Comparison of ENCODE assay signal across 8 cellular contexts in the genomic region with DNA sequence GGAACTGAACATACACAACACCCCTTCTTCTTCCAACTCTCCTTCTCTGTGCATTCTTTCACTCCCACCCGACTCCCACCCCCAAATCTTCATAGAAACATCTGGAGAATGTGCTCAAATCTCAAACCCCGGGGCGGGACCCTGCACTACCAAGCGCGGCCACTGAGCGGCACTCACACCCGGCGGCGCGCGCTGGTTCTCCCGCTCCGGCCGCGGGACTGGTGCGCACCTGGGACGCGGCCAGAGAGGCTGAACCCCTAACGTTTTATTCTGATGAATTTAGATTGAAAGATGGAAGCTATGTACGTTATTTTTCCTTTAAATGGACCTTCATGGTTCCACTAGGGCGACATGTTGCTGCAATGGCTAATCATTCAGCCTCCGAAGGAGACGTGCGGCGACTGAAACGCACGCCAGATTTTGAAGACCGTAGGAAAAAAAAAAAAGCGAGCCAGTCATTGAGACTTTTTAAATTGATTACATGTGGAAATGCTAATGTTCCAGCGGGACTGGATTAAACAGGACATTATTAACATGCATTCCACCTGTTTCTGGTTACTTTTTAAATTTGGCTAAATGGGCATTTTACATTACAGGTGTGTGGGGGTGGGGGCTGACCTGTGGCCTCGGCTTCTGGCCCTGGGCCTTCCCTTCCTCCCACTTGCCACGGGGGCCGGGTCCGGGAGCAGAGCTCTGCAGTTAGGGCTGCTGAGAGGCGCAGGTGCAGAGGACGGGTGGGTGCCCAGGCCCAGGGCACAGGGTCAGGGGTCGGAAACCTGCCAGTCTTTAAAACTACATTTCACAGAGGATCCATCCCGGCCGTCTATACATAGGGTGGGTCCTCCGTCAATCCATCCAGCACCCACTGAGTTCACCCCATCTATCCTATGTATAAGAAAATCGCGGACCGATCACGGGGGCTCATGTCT.
DNase-seq lines count a peak whose midpoint lies in the region; ATAC-seq and TF ChIP-seq lines count a peak whose summit lies in the region.

No MANE protein-coding gene starts in this region.

- ATAC-seq in GM19463 (IDR thresholded peaks at IDR 0.05; ENCODE audit: unreplicated experiment), result peak; percentile 49

- no peak for TF ChIP-seq EP300 in tibial nerve (IDR thresholded peaks at IDR 0.05)

- TF ChIP-seq POLR2A in tibial nerve (IDR thresholded peaks at IDR 0.05), result no peak

- H3K27me3 ChIP-seq in BJ (ENCODE audit: control insufficient read depth, insufficient read depth, low read length), result no peaks in the 10 kb centered on the region; the same call in none of the 2 replicates
- H3K27me3 ChIP-seq in neutrophil, result peaks cover 13% of the 10 kb centered on the region
- peaks cover 0 to 13% of the 10 kb centered on the region in 2 donors for H3K27me3 ChIP-seq in tibial nerve

- DNase-seq in BJ (ENCODE audit: low read depth) (no peak), NCI-H460 (ENCODE audit: extremely low read depth, low read depth) (peak; percentile 9), fibroblast of villous mesenchyme (ENCODE audit: low read depth) (no peak), tibial nerve (ENCODE audit: low spot score in 2 of 2) (peak; percentile 49 to 67), NOMO-1 treated with DMSO at 0.1 percent for 48 hours (lab: John Stamatoyannopoulos, UW; ENCODE audit: unreplicated experiment) (no peak)
- peak; percentile 86 to 87 for DNase-seq in activated T-cell treated with anti-CD3 and anti-CD28 coated beads, Interleukin-2, amount 50 U/mL, for 48 hours

- H3K27ac ChIP-seq in neutrophil (no peak overlapping the region), tibial nerve (no peak overlapping the region)

- 26 to 28% methylated on average over 44 of the region's 44 CpGs for WGBS in tibial nerve, 2 donors

- POLR2A ChIA-PET in BJ (lab: Charles Lee), result interaction anchor here (0.7 kb wide), 1 partner anchor 57 kb away, joined by 5 read pairs; no protein-coding TSS in a partner anchor

- H3K4me3 ChIP-seq in BJ (ENCODE audit: low read depth, low read length) (no peak overlapping the region), fibroblast of villous mesenchyme (ENCODE audit: low read depth, low read length) (no peak overlapping the region), neutrophil (ENCODE audit: low read depth in 1 of 2, low read length in 1 of 2) (no peak overlapping the region), tibial nerve (no peak overlapping the region)

- H3K4me1 ChIP-seq in neutrophil (ENCODE audit: control insufficient read depth in 1 of 2, insufficient read depth in 1 of 2, low read depth in 1 of 2, low read length in 1 of 2), result peaks cover 0 to 4% of the 10 kb centered on the region in 2 experiments
- peaks cover 0 to 6% (median 2%) of the 10 kb centered on the region in 4 donors for H3K4me1 ChIP-seq in tibial nerve

- no peaks in the 10 kb centered on the region for H3K9me3 ChIP-seq in neutrophil
- peaks cover 0 to 26% (median under 1%) of the 10 kb centered on the region in 4 donors for H3K9me3 ChIP-seq in tibial nerve

- H3K36me3 ChIP-seq in BJ (ENCODE audit: control insufficient read depth, insufficient read depth, low read length) (no peaks in the 10 kb centered on the region), neutrophil (no peaks in the 10 kb centered on the region), tibial nerve (no peaks in the 10 kb centered on the region)

- CTCF ChIA-PET in BJ (lab: Yijun Ruan, JAX), result interaction anchor here (0.6 to 8.3 kb wide), 18 partner anchors 9 to 263 kb away, joined by 3 to 84 read pairs (median 4); partner anchors contain the start of gene INSIG1

- TF ChIP-seq CTCF in BJ (IDR thresholded peaks at IDR 0.05; ENCODE audit: insufficient read depth, low read depth, low read length) (peak; percentile 97), fibroblast of villous mesenchyme (IDR thresholded peaks at IDR 0.05; ENCODE audit: insufficient read depth, low read depth, low read length) (peak; percentile 92), neutrophil (IDR thresholded peaks at IDR 0.05) (peak; percentile 94), tibial nerve (IDR thresholded peaks at IDR 0.05) (peak; percentile 87 to 95 (median 90))

Comparison
In these comparisons a context has a peak if more than half of its experiments do, and no peak if none do; other contexts are left out.
1. DNase-seq: peak in NCI-H460 (single experiment), activated T-cell treated with anti-CD3 and anti-CD28 coated beads, Interleukin-2, amount 50 U/mL, for 48 hours (2 of 2) and tibial nerve (2 of 2); none in BJ (single experiment), fibroblast of villous mesenchyme (single experiment) and NOMO-1 treated with DMSO at 0.1 percent for 48 hours (single experiment).
2. Peak in every context shown above with its lines, with median percentiles within 50 percentile points of each other: CTCF ChIP-seq.